ENCODE assay signal across 10 cellular contexts in the genomic region with DNA sequence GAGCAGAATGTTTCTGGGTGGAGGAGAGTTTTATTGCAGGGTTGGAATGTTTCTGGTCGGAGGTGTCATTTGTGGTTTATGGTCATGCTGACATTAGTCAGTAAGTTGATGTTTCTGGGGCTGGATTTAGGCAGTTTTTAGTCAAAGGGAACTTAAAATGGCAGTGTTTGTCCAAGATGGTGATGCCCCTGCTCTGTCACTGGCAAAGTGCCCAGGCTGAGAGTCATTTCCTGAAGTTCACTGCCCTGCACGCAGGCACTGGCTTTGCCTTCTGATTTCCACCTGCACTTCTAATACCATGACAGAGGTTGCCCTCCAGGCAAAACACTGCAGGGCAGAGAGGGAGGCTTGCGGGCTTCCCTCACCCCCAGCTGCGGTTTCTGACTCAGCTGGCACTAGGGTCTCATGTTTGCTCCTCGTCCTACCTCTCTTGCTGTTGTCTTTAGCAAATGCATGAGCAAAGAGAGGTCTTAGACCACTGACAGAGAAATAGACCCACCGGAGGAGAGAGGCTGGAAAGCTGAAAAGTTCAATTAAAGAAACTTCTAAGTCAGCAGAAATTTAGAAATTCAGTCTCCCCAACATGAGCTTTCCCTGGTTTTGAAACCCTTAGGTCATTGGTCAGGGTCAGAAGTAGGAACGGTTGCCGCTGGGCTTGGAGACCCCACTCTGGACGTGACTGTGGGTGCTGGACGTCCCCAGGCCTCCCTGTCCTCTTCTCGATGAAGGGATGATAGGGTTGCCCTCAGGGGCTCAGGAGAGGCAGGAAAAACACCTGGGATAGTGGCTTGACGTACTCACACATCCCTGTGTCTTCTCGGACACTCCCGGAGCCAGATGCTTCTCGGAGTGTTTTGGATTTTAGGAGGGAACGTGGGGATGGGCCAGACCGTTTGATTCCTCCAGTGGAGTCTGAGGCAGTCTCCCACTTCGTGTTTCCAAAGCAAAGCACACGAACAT. TPM values are rescaled to one million over a fixed set of nuclear protein-coding genes. Genes with fewer than 3 reads are reported as not detected.
DNase-seq lines count a peak whose midpoint lies in the region; ATAC-seq, FAIRE-seq and TF ChIP-seq lines count a peak whose summit lies in the region.
"Had no signal": no experiment of that assay in that cellular context is flagged by ENCODE, and none has a peak within 500 bp of the region (broad histone marks: within the 10 kb centered on the region; RNA-seq: fewer than 3 reads in every experiment).

No MANE protein-coding gene starts in this region.

- peak; percentile 50 to 89 for ATAC-seq in activated naive CD4-positive, alpha-beta T cell treated with anti-CD3 and anti-CD28 coated beads, Interleukin-2, amount 50 U/mL, for 72 hours
- peak; percentile 58 for ATAC-seq in stimulated activated naive CD8-positive, alpha-beta T cell treated with anti-CD3 and anti-CD28 coated beads, Interleukin-15, Interleukin-2, amounts not matched to agents 100 U/mL and 50 U/mL, for 24 hours
- ATAC-seq in HG02981 (IDR thresholded peaks at IDR 0.05; ENCODE audit: unreplicated experiment): no peak

- no peaks in the 10 kb centered on the region for H3K9me3 Mint-ChIP-seq in activated naive CD4-positive, alpha-beta T cell treated with anti-CD3 and anti-CD28 coated beads, Interleukin-2, amount 50 U/mL, for 72 hours

- H4K20me1 ChIP-seq in endothelial cell of umbilical vein (replicated peaks; ENCODE audit: control insufficient read depth, extremely low read depth, insufficient read depth, low read length): no peaks in the 10 kb centered on the region

- H3K4me3 ChIP-seq in endothelial cell of umbilical vein (replicated peaks in 1 of 3; ENCODE audit: insufficient read depth in 1 of 3, low read depth in 1 of 3, low read length in 3 of 3) (no peak overlapping the region), small intestine (ENCODE audit: low read depth in 1 of 2, low read length in 2 of 2) (no peak overlapping the region)
- H3K4me3 ChIP-seq: colonic mucosa, thoracic aorta had no signal

- H3K4me2 ChIP-seq in endothelial cell of umbilical vein (ENCODE audit: insufficient read depth, low read length): no peak overlapping the region

- peak; percentile 93 for FAIRE-seq in endothelial cell of umbilical vein (lab: Jason Lieb, UNC)
- no peak for FAIRE-seq in small intestine (lab: Jason Lieb, UNC)

- no peak for TF ChIP-seq POLR2A in endothelial cell of umbilical vein (IDR thresholded peaks at IDR 0.05; ENCODE audit: low read depth, low read length)

- POLR2A ChIA-PET in endothelial cell of umbilical vein (lab: Charles Lee): no interaction called here

- peak; percentile 20 to 70 for DNase-seq in activated naive CD4-positive, alpha-beta T cell treated with anti-CD3 and anti-CD28 coated beads, Interleukin-2, amount 50 U/mL, for 72 hours (ENCODE audit: low spot score in 2 of 2)
- no peak for DNase-seq in activated naive CD4-positive, alpha-beta T cell treated with anti-CD3 and anti-CD28 coated beads, Interleukin-2, amount 50 U/mL, for 16 hours
- DNase-seq in NCI-H2029 treated with DMSO at 0.1 percent for 48 hours (lab: John Stamatoyannopoulos, UW): peak; percentile 3
- DNase-seq in endothelial cell of umbilical vein (ENCODE audit: low read depth, low spot score): peak; percentile 80
- DNase-seq in stimulated activated naive CD8-positive, alpha-beta T cell treated with anti-CD3 and anti-CD28 coated beads, Interleukin-15, Interleukin-2, amounts not matched to agents 100 U/mL and 50 U/mL, for 24 hours: peak; percentile 38
- DNase-seq in middle frontal gyrus (ENCODE audit: extremely low spot score, low spot score): no peak
- no peak for DNase-seq in small intestine
- DNase-seq: colonic mucosa had no signal

- H3K9me3 ChIP-seq in endothelial cell of umbilical vein (replicated peaks; ENCODE audit: control insufficient read depth, insufficient read depth, low read length) (no peaks in the 10 kb centered on the region), small intestine (ENCODE audit: control insufficient read depth, low read depth) (no peaks in the 10 kb centered on the region)
- H3K9me3 ChIP-seq: colonic mucosa, thoracic aorta had no signal

- no peaks in the 10 kb centered on the region for H3K36me3 Mint-ChIP-seq in activated naive CD4-positive, alpha-beta T cell treated with anti-CD3 and anti-CD28 coated beads, Interleukin-2, amount 50 U/mL, for 72 hours

- intact Hi-C loops in endothelial cell of umbilical vein (cut with micrococcal nuclease): loop anchor here (1.0 kb wide), 1 partner anchor 11 kb away; no protein-coding TSS in a partner anchor

- H3K79me2 ChIP-seq in endothelial cell of umbilical vein (ENCODE audit: control insufficient read depth, insufficient read depth, low read length): no peaks in the 10 kb centered on the region

- no peak overlapping the region for H3K27ac Mint-ChIP-seq in activated naive CD4-positive, alpha-beta T cell treated with anti-CD3 and anti-CD28 coated beads, Interleukin-2, amount 50 U/mL, for 72 hours

- BruUV-seq in endothelial cell of umbilical vein (replicated peaks; lab: Mats Ljungman, UMichigan): no TSS peak

- H3K27ac ChIP-seq in endothelial cell of umbilical vein (ENCODE audit: insufficient read depth, low read depth, low read length) (peak overlapping the region; percentile 48), small intestine (ENCODE audit: low read depth in 1 of 2, low read length in 1 of 2) (no peak overlapping the region)
- H3K27ac ChIP-seq: colonic mucosa, thoracic aorta had no signal

- CTCF ChIA-PET in endothelial cell of umbilical vein (lab: Charles Lee): interaction anchor here (1.8 to 2.0 kb wide), 2 partner anchors 11 to 18 kb away, joined by 4 to 8 read pairs; no protein-coding TSS in a partner anchor

- H3K36me3 ChIP-seq in endothelial cell of umbilical vein (ENCODE audit: control insufficient read depth in 2 of 2, extremely low read depth in 1 of 2, insufficient read depth in 2 of 2, low read length in 2 of 2) (peaks cover 0 to 12% of the 10 kb centered on the region in 2 experiments), small intestine (ENCODE audit: control insufficient read depth in 2 of 2, insufficient read depth in 2 of 2, low read length in 2 of 2) (no peaks in the 10 kb centered on the region)
- H3K36me3 ChIP-seq: colonic mucosa, thoracic aorta had no signal

- dilution Hi-C loops in endothelial cell of umbilical vein (cut with MboI; ENCODE audit: extremely low pct_ligation_motif_present, low sequenced_read_pairs): no loop called here

- no peak for TF ChIP-seq CTCF in endothelial cell of umbilical vein (IDR thresholded peaks at IDR 0.05; ENCODE audit: extremely low read depth in 1 of 2, insufficient read depth in 1 of 2, low read depth in 1 of 2, low read length in 2 of 2)

- no peaks in the 10 kb centered on the region for H3K9me1 ChIP-seq in endothelial cell of umbilical vein (replicated peaks; ENCODE audit: control insufficient read depth, extremely low read depth, insufficient read depth, low read length)

- H2AFZ ChIP-seq in endothelial cell of umbilical vein (ENCODE audit: low read depth, low read length): no peak overlapping the region

- H3K4me1 ChIP-seq in endothelial cell of umbilical vein (ENCODE audit: control insufficient read depth, extremely low read depth, insufficient read depth, low read length): peaks cover 14% of the 10 kb centered on the region
- H3K4me1 ChIP-seq in small intestine (ENCODE audit: control insufficient read depth in 2 of 2, insufficient read depth in 1 of 2, low read depth in 1 of 2, low read length in 1 of 2): peaks cover 0 to 2% of the 10 kb centered on the region in 2 donors
- H3K4me1 ChIP-seq: colonic mucosa had no signal

- no peak overlapping the region for H3K9ac ChIP-seq in endothelial cell of umbilical vein (replicated peaks; ENCODE audit: extremely low read depth, insufficient read depth, low read length)

- WGBS in small intestine, 3 donors: 74 to 81% (median 80%) methylated on average over 19 of the region's 19 CpGs

- H3K27me3 ChIP-seq in endothelial cell of umbilical vein (ENCODE audit: control insufficient read depth in 2 of 2, insufficient read depth in 2 of 2, low read length in 2 of 2) (no peaks in the 10 kb centered on the region), small intestine (ENCODE audit: control insufficient read depth in 2 of 2, insufficient read depth in 2 of 2, low read length in 2 of 2) (no peaks in the 10 kb centered on the region)
- H3K27me3 ChIP-seq: colonic mucosa had no signal

TF ChIP-seq in endothelial cell of umbilical vein, 7 proteins besides CTCF, POLR2A, EP300 and RAD21:
- TF ChIP-seq FOS (IDR thresholded peaks at IDR 0.05; ENCODE audit: borderline replicate concordance, insufficient read depth, low read length) (peak; percentile 76), EZH2 (IDR thresholded peaks at IDR 0.05; ENCODE audit: borderline replicate concordance, low read depth, low read length, severe bottlenecking) (no peak), JUN (IDR thresholded peaks at IDR 0.05; ENCODE audit: borderline replicate concordance, insufficient read depth, insufficient read length, low read depth) (peak; percentile 50), MYC (IDR thresholded peaks at IDR 0.05; ENCODE audit: low read depth, low read length) (no peak), GATA2 (IDR thresholded peaks at IDR 0.05; ENCODE audit: insufficient read depth, insufficient read length, low read depth, low read length) (no peak), POLR2AphosphoS5 (IDR thresholded peaks at IDR 0.05; ENCODE audit: insufficient read depth, low read depth, low read length) (peak; percentile 71)
- TF ChIP-seq, protein P1, sequence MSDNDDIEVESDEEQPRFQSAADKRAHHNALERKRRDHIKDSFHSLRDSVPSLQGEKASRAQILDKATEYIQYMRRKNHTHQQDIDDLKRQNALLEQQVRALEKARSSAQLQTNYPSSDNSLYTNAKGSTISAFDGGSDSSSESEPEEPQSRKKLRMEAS (IDR thresholded peaks at IDR 0.05; ENCODE audit: insufficient read depth, insufficient read length): no peak

RNA-seq across cellular contexts. Expression of gene TMEM255B, which starts 26.3 kb away (rescaled TPM):
- total RNA-seq in activated naive CD4-positive, alpha-beta T cell treated with anti-CD3 and anti-CD28 coated beads, Interleukin-2, amount 50 U/mL, for 72 hours: 1 to 10 TPM; 1.8 to 2.9 TPM
- 85.0 and 105 TPM in 2 replicates for total RNA-seq in endothelial cell of umbilical vein
- polyA plus RNA-seq in endothelial cell of umbilical vein (120 and 121 TPM in 2 replicates), small intestine (1 to 10 TPM in 2 of 3 donors, not detected in 1; 1.4 to 9.3 TPM)
- 73.9 and 74.0 TPM in 2 replicates for polyA plus RNA-seq in endothelial cell of umbilical vein (2011; cell fraction: cytosol; rRNA removed)
- polyA plus RNA-seq in endothelial cell of umbilical vein (2011; cell fraction: nucleus; rRNA removed): 106 and 121 TPM in 2 replicates
- 59.6 and 70.0 TPM in 2 replicates for polyA plus RNA-seq in endothelial cell of umbilical vein (2012)
- polyA minus RNA-seq in endothelial cell of umbilical vein: 59.0 and 73.4 TPM in 2 replicates
- not detected for polyA minus RNA-seq in endothelial cell of umbilical vein (2011; cell fraction: cytosol; rRNA and poly(A)+ RNA removed)
- 30.6 and 32.0 TPM in 2 replicates for polyA minus RNA-seq in endothelial cell of umbilical vein (2011; cell fraction: nucleus; rRNA and poly(A)+ RNA removed)

Comparison
In these comparisons a context has a peak if more than half of its experiments do, and no peak if none do; other contexts are left out.
1. DNase-seq: peak in activated naive CD4-positive, alpha-beta T cell treated with anti-CD3 and anti-CD28 coated beads, Interleukin-2, amount 50 U/mL, for 72 hours (2 of 2), NCI-H2029 treated with DMSO at 0.1 percent for 48 hours (single experiment), endothelial cell of umbilical vein (single experiment) and stimulated activated naive CD8-positive, alpha-beta T cell treated with anti-CD3 and anti-CD28 coated beads, Interleukin-15, Interleukin-2, amounts not matched to agents 100 U/mL and 50 U/mL, for 24 hours (single experiment); none in activated naive CD4-positive, alpha-beta T cell treated with anti-CD3 and anti-CD28 coated beads, Interleukin-2, amount 50 U/mL, for 16 hours (single experiment), middle frontal gyrus (single experiment) and small intestine (single experiment).
2. RNA of gene TMEM255B, which starts 26.3 kb away (total RNA-seq): 85.0 to 105 TPM in endothelial cell of umbilical vein; 1.8 to 2.9 TPM in activated naive CD4-positive, alpha-beta T cell treated with anti-CD3 and anti-CD28 coated beads, Interleukin-2, amount 50 U/mL, for 72 hours; every median in the first group is over 10 times any median in the second.